ENCODE assay signal across 9 cellular contexts in the genomic region with DNA sequence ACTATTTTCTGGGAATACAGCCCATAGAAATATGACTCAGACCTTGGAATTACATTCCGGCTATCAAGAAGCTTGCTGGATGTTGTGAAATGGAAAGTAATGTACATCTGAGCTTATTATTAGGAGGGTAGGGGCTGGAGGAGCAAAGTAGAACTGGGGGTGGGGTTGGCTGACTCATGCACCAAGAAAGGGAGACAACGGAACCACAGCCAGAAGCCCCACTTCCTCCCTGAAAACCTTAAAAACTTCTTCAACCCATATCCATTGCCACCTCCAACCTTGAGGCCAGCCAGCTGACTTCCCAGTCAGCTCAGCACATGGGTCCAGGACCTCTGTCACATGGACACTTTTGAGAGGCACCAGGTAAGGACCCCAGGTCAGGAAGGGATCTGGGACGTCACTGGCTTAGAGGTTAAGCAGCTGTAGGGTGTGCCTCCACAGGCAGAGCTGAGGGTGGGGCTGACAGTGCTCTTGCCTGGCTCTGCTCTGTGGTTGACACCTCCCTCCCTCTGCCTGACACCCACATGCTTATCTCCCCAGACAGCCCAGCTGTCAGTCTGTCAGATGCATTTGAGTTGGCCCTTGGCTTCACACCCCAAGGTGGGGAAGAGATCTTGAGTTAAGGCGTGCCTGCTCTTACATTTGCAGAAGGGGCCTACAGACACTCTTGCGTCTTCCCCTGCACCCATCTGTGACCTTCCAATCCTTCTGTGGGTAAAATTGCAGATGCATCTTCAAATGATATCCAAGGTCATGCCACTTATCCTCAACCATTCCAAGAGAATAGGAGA. TPM values are rescaled to one million over a fixed set of nuclear protein-coding genes. Genes with fewer than 3 reads are reported as not detected.
DNase-seq lines count a peak whose midpoint lies in the region; ATAC-seq and TF ChIP-seq lines count a peak whose summit lies in the region.
"Had no signal": no experiment of that assay in that cellular context is flagged by ENCODE, and none has a peak within 500 bp of the region (broad histone marks: within the 10 kb centered on the region; RNA-seq: fewer than 3 reads in every experiment).

No MANE protein-coding gene starts in this region.

- H3K27ac Mint-ChIP-seq in CD4-positive, CD25-positive, alpha-beta regulatory T cell = peak overlapping the region; percentile 94 to 98 (median 96)

- peak; percentile 49 to 98 (median 84) for DNase-seq in CD4-positive, CD25-positive, alpha-beta regulatory T cell
- DNase-seq in HCEC 1CT = peak; percentile 94
- DNase-seq in NOMO-1 (lab: John Stamatoyannopoulos, UW; ENCODE audit: unreplicated experiment in 2 of 2) = peak; percentile 79 to 89
- peak; percentile 66 for DNase-seq in activated T-cell treated with anti-CD3 and anti-CD28 coated beads for 24 hours (ENCODE audit: low read depth)
- DNase-seq in foreskin keratinocyte = peak; percentile 92 to 95
- peak; percentile 74 for DNase-seq in stimulated activated CD4-positive, alpha-beta T cell treated with anti-CD3 and anti-CD28 coated beads, Interleukin-4, amount 100 ng/mL, for 24 hours
- no peak for DNase-seq in cerebellar cortex (ENCODE audit: low spot score)

- H3K4me1 Mint-ChIP-seq in CD4-positive, CD25-positive, alpha-beta regulatory T cell = peaks cover 35 to 75% (median 54%) of the 10 kb centered on the region in 4 donors

- H3K4me1 ChIP-seq in CD4-positive, CD25-positive, alpha-beta regulatory T cell (ENCODE audit: control insufficient read depth, insufficient read depth, low read length, poor library complexity, severe bottlenecking) = peaks cover 65% of the 10 kb centered on the region
- H3K4me1 ChIP-seq in foreskin keratinocyte = peaks cover 22% of the 10 kb centered on the region

- peak overlapping the region; percentile 62 for H3K4me3 ChIP-seq in CD4-positive, CD25-positive, alpha-beta regulatory T cell (ENCODE audit: low read depth, low read length)

- no peaks in the 10 kb centered on the region for H3K27me3 ChIP-seq in CD4-positive, CD25-positive, alpha-beta regulatory T cell (ENCODE audit: control insufficient read depth, insufficient read depth, low read length)
- H3K27me3 ChIP-seq in foreskin keratinocyte = no peaks in the 10 kb centered on the region

- peak overlapping the region; percentile 68 for H3K27ac ChIP-seq in CD4-positive, CD25-positive, alpha-beta regulatory T cell (ENCODE audit: insufficient read depth, low read length, poor library complexity, severe bottlenecking)
- H3K27ac ChIP-seq in foreskin keratinocyte = peak overlapping the region; percentile 46

- peak; percentile 97 to 99 for ATAC-seq in CD4-positive, CD25-positive, alpha-beta regulatory T cell (ENCODE audit: low read depth in 2 of 2)
- ATAC-seq in foreskin keratinocyte = peak; percentile 84
- ATAC-seq in GM21737 (IDR thresholded peaks at IDR 0.05; ENCODE audit: unreplicated experiment) = no peak

- no peaks in the 10 kb centered on the region for H3K9me3 Mint-ChIP-seq in CD4-positive, CD25-positive, alpha-beta regulatory T cell

- H3K9me3 ChIP-seq in CD4-positive, CD25-positive, alpha-beta regulatory T cell (ENCODE audit: control insufficient read depth in 2 of 2, low read length in 2 of 2) = no peaks in the 10 kb centered on the region

- H3K36me3 Mint-ChIP-seq in CD4-positive, CD25-positive, alpha-beta regulatory T cell = no peaks in the 10 kb centered on the region

- no peaks in the 10 kb centered on the region for H3K36me3 ChIP-seq in CD4-positive, CD25-positive, alpha-beta regulatory T cell (ENCODE audit: control insufficient read depth, insufficient read depth, low read length)

- no peak for TF ChIP-seq CTCF in foreskin keratinocyte (conservative IDR thresholded peaks at IDR 0.05)

- no peaks in the 10 kb centered on the region for H3K27me3 Mint-ChIP-seq in CD4-positive, CD25-positive, alpha-beta regulatory T cell

- H3K4me3 Mint-ChIP-seq in CD4-positive, CD25-positive, alpha-beta regulatory T cell = peak overlapping the region; percentile 10 to 88 (median 78)

RNA-seq across cellular contexts. Expression of gene ZNF683, which starts 5.7 kb away (rescaled TPM):
- total RNA-seq in CD4-positive, CD25-positive, alpha-beta regulatory T cell = not detected
- polyA plus RNA-seq in CD4-positive, CD25-positive, alpha-beta regulatory T cell = under 1 TPM in 2 of 4 donors, not detected in 2; 0.25 to 0.55 TPM
- total RNA-seq in foreskin keratinocyte = not detected in 2 replicates
- not detected in 2 replicates for polyA plus RNA-seq in foreskin keratinocyte
- total RNA-seq: temporal lobe had no signal

RNA-seq across cellular contexts. Expression of gene CRYBG2, which starts 24.4 kb away (rescaled TPM):
- total RNA-seq in CD4-positive, CD25-positive, alpha-beta regulatory T cell = 2.3 TPM
- polyA plus RNA-seq in CD4-positive, CD25-positive, alpha-beta regulatory T cell = 1 to 10 TPM in 3 of 4 donors, not detected in 1; 1.0 to 2.0 (median 1.3) TPM
- total RNA-seq in foreskin keratinocyte = 3.8 and 5.6 TPM in 2 replicates
- polyA plus RNA-seq in foreskin keratinocyte = 4.8 and 7.3 TPM in 2 replicates

RNA-seq across cellular contexts. Expression of gene LIN28A, which starts 32.3 kb away (rescaled TPM):
- total RNA-seq in CD4-positive, CD25-positive, alpha-beta regulatory T cell = not detected
- not detected for polyA plus RNA-seq in CD4-positive, CD25-positive, alpha-beta regulatory T cell
- total RNA-seq in foreskin keratinocyte = not detected in 2 replicates
- not detected in 2 replicates for polyA plus RNA-seq in foreskin keratinocyte
- total RNA-seq: temporal lobe had no signal

RNA-seq across cellular contexts. Expression of gene DHDDS, which starts 53.8 kb away (rescaled TPM):
- total RNA-seq in CD4-positive, CD25-positive, alpha-beta regulatory T cell = 40.3 TPM
- polyA plus RNA-seq in CD4-positive, CD25-positive, alpha-beta regulatory T cell = 10 to 100 TPM; 24.1 to 31.2 (median 25.6) TPM
- 30.0 and 38.0 TPM in 2 replicates for total RNA-seq in foreskin keratinocyte
- 28.6 and 28.8 TPM in 2 replicates for polyA plus RNA-seq in foreskin keratinocyte
